Comparison of ENCODE assay signal across 1 cellular context in genomic region chr12:131383291-131383690, GRCh38.
TF ChIP-seq lines count a peak whose summit lies in the region.

No MANE protein-coding gene starts in this region.

TF ChIP-seq in HepG2, 621 proteins besides CTCF, POLR2A, EP300 and RAD21 (continued from another document):
- TF ChIP-seq, protein P1, sequence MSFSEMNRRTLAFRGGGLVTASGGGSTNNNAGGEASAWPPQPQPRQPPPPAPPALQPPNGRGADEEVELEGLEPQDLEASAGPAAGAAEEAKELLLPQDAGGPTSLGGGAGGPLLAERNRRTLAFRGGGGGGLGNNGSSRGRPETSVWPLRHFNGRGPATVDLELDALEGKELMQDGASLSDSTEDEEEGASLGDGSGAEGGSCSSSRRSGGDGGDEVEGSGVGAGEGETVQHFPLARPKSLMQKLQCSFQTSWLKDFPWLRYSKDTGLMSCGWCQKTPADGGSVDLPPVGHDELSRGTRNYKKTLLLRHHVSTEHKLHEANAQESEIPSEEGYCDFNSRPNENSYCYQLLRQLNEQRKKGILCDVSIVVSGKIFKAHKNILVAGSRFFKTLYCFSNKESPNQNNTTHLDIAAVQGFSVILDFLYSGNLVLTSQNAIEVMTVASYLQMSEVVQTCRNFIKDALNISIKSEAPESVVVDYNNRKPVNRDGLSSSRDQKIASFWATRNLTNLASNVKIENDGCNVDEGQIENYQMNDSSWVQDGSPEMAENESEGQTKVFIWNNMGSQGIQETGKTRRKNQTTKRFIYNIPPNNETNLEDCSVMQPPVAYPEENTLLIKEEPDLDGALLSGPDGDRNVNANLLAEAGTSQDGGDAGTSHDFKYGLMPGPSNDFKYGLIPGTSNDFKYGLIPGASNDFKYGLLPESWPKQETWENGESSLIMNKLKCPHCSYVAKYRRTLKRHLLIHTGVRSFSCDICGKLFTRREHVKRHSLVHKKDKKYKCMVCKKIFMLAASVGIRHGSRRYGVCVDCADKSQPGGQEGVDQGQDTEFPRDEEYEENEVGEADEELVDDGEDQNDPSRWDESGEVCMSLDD (CRISPR knock-in tag; IDR thresholded peaks at IDR 0.05; ENCODE audit: borderline replicate concordance) = no peak
